1 cellular context compared by ENCODE assay signal in the genomic region with DNA sequence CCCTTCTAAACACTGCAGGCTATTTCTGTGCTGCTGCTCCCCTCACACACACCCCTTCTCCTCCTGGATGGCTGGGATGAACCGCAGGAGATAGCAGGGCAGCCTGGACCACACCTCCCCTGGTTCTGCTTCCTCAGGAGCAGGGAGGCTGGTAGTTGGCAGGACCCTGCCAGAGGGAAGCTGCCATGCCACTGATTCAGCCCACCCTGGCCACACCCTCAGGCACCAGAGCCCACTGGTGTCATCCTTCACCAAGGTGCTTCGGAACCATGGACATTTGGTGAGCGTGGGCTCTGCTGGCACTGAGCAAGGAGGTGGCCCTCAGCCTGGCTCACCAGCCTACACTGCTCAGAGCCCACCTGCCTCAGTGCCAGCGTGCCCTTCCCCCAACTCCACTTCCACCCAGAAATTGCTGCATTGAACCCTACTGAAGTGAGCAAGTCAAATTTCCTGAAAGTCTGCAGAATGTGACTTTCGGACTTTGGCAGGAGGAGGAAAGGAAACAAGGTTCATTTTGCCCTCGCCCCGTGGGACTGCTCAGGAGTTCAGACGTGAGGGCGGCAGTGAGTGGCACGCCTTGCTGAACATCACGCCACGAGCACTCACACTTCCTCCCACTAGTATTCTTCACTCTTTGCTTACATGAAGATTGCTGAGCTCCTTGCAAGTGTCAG.
TF ChIP-seq lines count a peak whose summit lies in the region.

No MANE protein-coding gene starts in this region.

TF ChIP-seq in GM23338, 12 proteins besides CTCF, POLR2A, EP300 and RAD21 (continued from another document):
- TF ChIP-seq ZNF462 (CRISPR knock-in tag; IDR thresholded peaks at IDR 0.05): no peak
